Comparison of ENCODE assay signal across 8 cellular contexts in genomic region chr16:67029249-67030096, GRCh38. TPM values are rescaled to one million over a fixed set of nuclear protein-coding genes. Genes with fewer than 3 reads are reported as not detected.
DNase-seq lines count a peak whose midpoint lies in the region; ATAC-seq, FAIRE-seq and TF ChIP-seq lines count a peak whose summit lies in the region.

No MANE protein-coding gene starts in this region.

- H3K9ac ChIP-seq in HUES48 (ENCODE audit: low read depth, low read length) (peak overlapping the region; percentile 69), kidney (ENCODE audit: low read length in 2 of 2) (peak overlapping the region; percentile 50 to 79)

- TF ChIP-seq CTCF in GM20000 (IDR thresholded peaks at IDR 0.05; ENCODE audit: extremely low read depth, missing control alignments) (no peak), activated B cell treated with CpG ODN at 0.5 μM for 24 hours (IDR thresholded peaks at IDR 0.05) (no peak), kidney (IDR thresholded peaks at IDR 0.05; ENCODE audit: borderline replicate concordance, extremely low read depth, insufficient read depth) (no peak)

- FAIRE-seq in kidney (lab: Jason Lieb, UNC), result no peak

- H3K27ac ChIP-seq in HUES48 (ENCODE audit: low read depth, low read length) (peak overlapping the region; percentile 61), caudate nucleus (ENCODE audit: low read depth, low read length) (peak overlapping the region; percentile 88), kidney (ENCODE audit: low read depth in 2 of 2, low read length in 2 of 2) (peak overlapping the region; percentile 92 to 94)

- no peaks in the 10 kb centered on the region for H3K9me3 Mint-ChIP-seq in activated B cell treated with CpG ODN at 0.5 μM for 24 hours

- CTCF ChIA-PET in activated B cell treated with CpG ODN at 0.5 μM for 24 hours (lab: Charles Lee), result interaction anchor here (0.9 to 1.5 kb wide), 2 partner anchors 12 to 126 kb away, joined by 4 to 5 read pairs; no protein-coding TSS in a partner anchor

- H3K4me1 ChIP-seq in HUES48 (ENCODE audit: control insufficient read depth, insufficient read depth, low read length) (peaks cover 6% of the 10 kb centered on the region), kidney (ENCODE audit: control insufficient read depth in 1 of 2, insufficient read depth in 1 of 2, low read depth in 1 of 2, low read length in 2 of 2) (peaks cover 3 to 12% of the 10 kb centered on the region in 2 donors)

- peak; percentile 38 for ATAC-seq in activated B cell treated with CpG ODN at 0.5 μM for 24 hours (ENCODE audit: low read depth)

- H3K4me3 ChIP-seq in HUES48 (ENCODE audit: low read depth, low read length) (peak overlapping the region; percentile 88), kidney (ENCODE audit: low read length in 2 of 2) (peak overlapping the region; percentile 68 to 81)

- H3K9me3 ChIP-seq in HUES48 (ENCODE audit: control insufficient read depth, insufficient read depth, low read length), result no peaks in the 10 kb centered on the region
- H3K9me3 ChIP-seq in kidney (ENCODE audit: control insufficient read depth in 1 of 2, low read length in 2 of 2), result no peaks in the 10 kb centered on the region

- H3K4me3 Mint-ChIP-seq in activated B cell treated with CpG ODN at 0.5 μM for 24 hours, result peak overlapping the region; percentile 93

- H3K36me3 ChIP-seq in HUES48 (ENCODE audit: control insufficient read depth, insufficient read depth, low read length) (no peaks in the 10 kb centered on the region), kidney (ENCODE audit: control insufficient read depth in 1 of 2, insufficient read depth in 2 of 2, low read length in 2 of 2) (no peaks in the 10 kb centered on the region)

- peak; percentile 53 for DNase-seq in COR-L47 (lab: John Stamatoyannopoulos, UW)
- peak; percentile 75 for DNase-seq in GM20000 (ENCODE audit: low spot score)
- DNase-seq in activated B cell treated with CpG ODN at 0.5 μM for 24 hours, result peak; percentile 68
- peak in 35 of 61 donors; percentile 4 to 79 (median 53) for DNase-seq in caudate nucleus (lab: John Stamatoyannopoulos, UW)
- DNase-seq in kidney, result peak; percentile 89
- peak; percentile 26 to 41 for DNase-seq in stimulated activated CD4-positive, alpha-beta T cell treated with anti-CD3 and anti-CD28 coated beads, Interleukin-15, amount 100 ng/mL, for 1 hour (ENCODE audit: low read depth in 1 of 2, low spot score in 1 of 2)
- DNase-seq in NCI-H345 (lab: John Stamatoyannopoulos, UW), result no peak

- POLR2A ChIA-PET in activated B cell treated with CpG ODN at 0.5 μM for 24 hours (lab: Charles Lee), result interaction anchor here (0.7 to 3.1 kb wide), 13 partner anchors 12 to 1055 kb away, joined by 3 to 18 read pairs (median 3); partner anchors contain the start of genes FBXL8, PHAF1 and TRADD

- peaks cover 6% of the 10 kb centered on the region; the same call in 1 of the 2 replicates for H3K27me3 ChIP-seq in HUES48 (ENCODE audit: control insufficient read depth, insufficient read depth, low read length)

- peak overlapping the region; percentile 86 for H3K27ac Mint-ChIP-seq in activated B cell treated with CpG ODN at 0.5 μM for 24 hours

- intact Hi-C loops in activated B cell treated with CpG ODN at 0.5 μM for 24 hours (cut with micrococcal nuclease) (loop anchor here (1.0 to 2.0 kb wide), 6 partner anchors 29 to 217 kb away; partner anchors contain the start of genes FBXL8, FHOD1, MATCAP1 and PHAF1), kidney (cut with DNase I) (no loop called here)

- peaks cover 19% of the 10 kb centered on the region for H3K36me3 Mint-ChIP-seq in activated B cell treated with CpG ODN at 0.5 μM for 24 hours (ENCODE audit: low read depth)

- H3K27me3 Mint-ChIP-seq in activated B cell treated with CpG ODN at 0.5 μM for 24 hours, result no peaks in the 10 kb centered on the region

- peaks cover 42% of the 10 kb centered on the region for H3K4me1 Mint-ChIP-seq in activated B cell treated with CpG ODN at 0.5 μM for 24 hours

RNA-seq across cellular contexts. Expression of gene CBFB, which starts 0.5 kb away (rescaled TPM):
- 66.6 and 67.3 TPM in 2 replicates for total RNA-seq in activated B cell treated with CpG ODN at 0.5 μM for 24 hours
- 57.3 TPM for total RNA-seq in kidney
- 9.7 TPM for polyA plus RNA-seq in kidney (ENCODE audit: insufficient read depth, low read depth, low replicate concordance)

RNA-seq across cellular contexts. Expression of gene CES4A, which starts 41.1 kb away (rescaled TPM):
- total RNA-seq in activated B cell treated with CpG ODN at 0.5 μM for 24 hours (7.1 and 10.2 TPM in 2 replicates), kidney (31.7 TPM)
- 14.9 TPM for polyA plus RNA-seq in kidney (ENCODE audit: insufficient read depth, low read depth, low replicate concordance)
